Comparison of ENCODE assay signal across 8 cellular contexts in genomic region chr16:787261-787966, GRCh38. TPM values are rescaled to one million over a fixed set of nuclear protein-coding genes. Genes with fewer than 3 reads are reported as not detected.
A peak's percentile ranks its signal among the peaks of the same experiment; 100 is the strongest.
DNase-seq lines count a peak whose midpoint lies in the region; ATAC-seq and TF ChIP-seq lines count a peak whose summit lies in the region.

No MANE protein-coding gene starts in this region.

- BruUV-seq in PC-3 (replicated peaks; lab: Mats Ljungman, UMichigan), result no TSS peak

- TF ChIP-seq EP300 in esophagus muscularis mucosa (IDR thresholded peaks at IDR 0.05), result no peak

- no peaks in the 10 kb centered on the region for H4K20me1 ChIP-seq in PC-3 (ENCODE audit: low read length)

- DNase-seq in PC-3 (no peak), esophagus muscularis mucosa (ENCODE audit: extremely low spot score) (no peak), retinal pigment epithelial cell (ENCODE audit: low read depth) (no peak), D341Med (ENCODE audit: low spot score) (no peak), Kasumi-1 (lab: John Stamatoyannopoulos, UW) (no peak)
- no peak for DNase-seq in activated CD4-positive, CD25-positive, alpha-beta regulatory T cell treated with anti-CD3 and anti-CD28 coated beads, Interleukin-2, amount 50 U/mL, for 72 hours

- no peaks in the 10 kb centered on the region for H3F3A ChIP-seq in PC-3 (ENCODE audit: low read length, unreplicated experiment)

- H3K27ac ChIP-seq in PC-3 (ENCODE audit: low read length) (no peak overlapping the region), esophagus muscularis mucosa (replicated peaks in 1 of 4) (peak overlapping the region; percentile 68 to 84 (median 80))

- 81% methylated on average over 12 of the region's 48 CpGs for WGBS in esophagus muscularis mucosa

- H3K4me1 ChIP-seq in PC-3 (ENCODE audit: insufficient read depth, low read length) (peaks cover 19% of the 10 kb centered on the region), esophagus muscularis mucosa (peaks cover 23 to 51% (median 37%) of the 10 kb centered on the region in 4 donors)

- POLR2A ChIA-PET in PC-3 (lab: Charles Lee; ENCODE audit: unreplicated experiment), result interaction anchor here (0.9 kb wide), 1 partner anchor 92 kb away, joined by 9 read pairs; no protein-coding TSS in a partner anchor

- ATAC-seq in GM18519 (IDR thresholded peaks at IDR 0.05; ENCODE audit: low FRiP score, unreplicated experiment) (peak; percentile 4), PC-3 (no peak), esophagus mucosa (no peak)

- no peak for TF ChIP-seq POLR2A in esophagus muscularis mucosa (IDR thresholded peaks at IDR 0.05; ENCODE audit: low read depth)

- no peaks in the 10 kb centered on the region for H3K9me3 ChIP-seq in PC-3 (ENCODE audit: low read length)
- no peaks in the 10 kb centered on the region for H3K9me3 ChIP-seq in esophagus muscularis mucosa

- H3K36me3 ChIP-seq in PC-3 (ENCODE audit: low read depth, low read length), result no peaks in the 10 kb centered on the region; the same call in 1 of the 2 replicates
- peaks cover 0 to 32% (median 18%) of the 10 kb centered on the region in 4 donors for H3K36me3 ChIP-seq in esophagus muscularis mucosa

- CTCF ChIA-PET in PC-3 (lab: Charles Lee), result interaction anchor here (0.6 kb wide), 1 partner anchor 47 kb away, joined by 6 read pairs; no protein-coding TSS in a partner anchor

- peak overlapping the region; percentile 92 for H3K4me2 ChIP-seq in PC-3 (ENCODE audit: low read length)

- H3K4me3 ChIP-seq in PC-3 (ENCODE audit: low read length) (peak overlapping the region; percentile 95), esophagus muscularis mucosa (peak overlapping the region; percentile 86 to 99 (median 96)), retinal pigment epithelial cell (ENCODE audit: low read length) (peak overlapping the region; percentile 71)

- intact Hi-C loops in PC-3 (cut with micrococcal nuclease) (loop anchor here (10.0 kb wide), 1 partner anchor 73 kb away; the partner anchor contains the start of gene METRN), esophagus muscularis mucosa (cut with DNase I) (no loop called here)

- H3K9me2 ChIP-seq in PC-3 (replicated peaks; ENCODE audit: low read length), result no peaks in the 10 kb centered on the region

- TF ChIP-seq CTCF in PC-3 (conservative IDR thresholded peaks at IDR 0.05; ENCODE audit: low read depth, low read length) (no peak), esophagus muscularis mucosa (IDR thresholded peaks at IDR 0.05) (no peak), retinal pigment epithelial cell (conservative IDR thresholded peaks at IDR 0.05; ENCODE audit: low read depth, low read length) (no peak)

- peak overlapping the region; percentile 81 for H3K9ac ChIP-seq in PC-3 (ENCODE audit: low read length)

- no peak overlapping the region for H2AFZ ChIP-seq in PC-3 (ENCODE audit: low read length)

- H3K79me2 ChIP-seq in PC-3 (ENCODE audit: low read length), result peaks cover 45% of the 10 kb centered on the region

- H3K27me3 ChIP-seq in PC-3 (ENCODE audit: low read length) (no peaks in the 10 kb centered on the region), esophagus muscularis mucosa (peaks cover 0 to 16% (median 7%) of the 10 kb centered on the region in 4 donors)

RNA-seq across cellular contexts. Expression of gene RPUSD1, which starts 0.8 kb away (rescaled TPM):
- 72.6 and 93.7 TPM in 2 replicates for total RNA-seq in PC-3 (2014; rRNA removed)
- 10 to 100 TPM; 10.4 to 29.1 (median 20.4) TPM for total RNA-seq in esophagus muscularis mucosa
- 14.4 TPM for total RNA-seq in esophagus mucosa

RNA-seq across cellular contexts. Expression of gene CHTF18, which starts 1.0 kb away (rescaled TPM):
- total RNA-seq in PC-3 (2014; rRNA removed) (79.0 and 107 TPM in 2 replicates), esophagus muscularis mucosa (1 to 10 TPM; 2.0 to 8.8 (median 3.4) TPM), esophagus mucosa (20.2 TPM)

RNA-seq across cellular contexts. Expression of gene GNG13, which starts 13.1 kb away (rescaled TPM):
- total RNA-seq in PC-3 (2014; rRNA removed) (not detected in 2 replicates), esophagus muscularis mucosa (not detected), esophagus mucosa (not detected)

RNA-seq across cellular contexts. Expression of gene MSLN, which starts 26.9 kb away (rescaled TPM):
- total RNA-seq in PC-3 (2014; rRNA removed) (0.73 and 4.7 TPM in 2 replicates), esophagus muscularis mucosa (under 1 TPM in 1 of 4 donors, not detected in 3; 0.39 TPM), esophagus mucosa (2.8 TPM)

RNA-seq across cellular contexts. Expression of gene CIAO3, which starts 46.6 kb away (rescaled TPM):
- total RNA-seq in PC-3 (2014; rRNA removed) (46.1 and 62.5 TPM in 2 replicates), esophagus muscularis mucosa (10 to 100 TPM; 19.4 to 33.3 (median 30.2) TPM), esophagus mucosa (18.1 TPM)
